9 cellular contexts compared by ENCODE assay signal in genomic region chr17:36703860-36704266, GRCh38.
A peak's percentile ranks its signal among the peaks of the same experiment; 100 is the strongest.
DNase-seq lines count a peak whose midpoint lies in the region; ATAC-seq and TF ChIP-seq lines count a peak whose summit lies in the region.
"Had no signal": no experiment of that assay in that cellular context is flagged by ENCODE, and none has a peak within 500 bp of the region (broad histone marks: within the 10 kb centered on the region; RNA-seq: fewer than 3 reads in every experiment).

No MANE protein-coding gene starts in this region.

- no peak for ATAC-seq in HG03097 (IDR thresholded peaks at IDR 0.05; ENCODE audit: low FRiP score, unreplicated experiment)

- peak overlapping the region; percentile 82 for H3K4me2 ChIP-seq in hepatocyte

- peaks cover 42% of the 10 kb centered on the region for H3K27me3 ChIP-seq in hepatocyte

- peak; percentile 41 for DNase-seq in ELR (ENCODE audit: low read depth)
- peak; percentile 34 for DNase-seq in NCI-H460 (ENCODE audit: extremely low read depth, low read depth)
- DNase-seq in activated T-helper 9 cell treated with anti-CD3 and anti-CD28 coated beads, Interleukin-2, amount 50 U/mL, for 16 hours (ENCODE audit: low read depth), result peak; percentile 29
- peak; percentile 76 for DNase-seq in hepatocyte (ENCODE audit: low spot score)
- peak; percentile 8 to 47 for DNase-seq in stimulated activated CD4-positive, alpha-beta T cell treated with anti-CD3 and anti-CD28 coated beads, Interleukin-4, amount 100 ng/mL, for 4 hours
- DNase-seq in DMS153 (lab: John Stamatoyannopoulos, UW), result no peak
- no peak for DNase-seq in NCI-H2196 treated with DMSO at 0.1 percent for 48 hours (lab: John Stamatoyannopoulos, UW; ENCODE audit: unreplicated experiment)

- no peak overlapping the region for H3K4me3 ChIP-seq in hepatocyte

- no peaks in the 10 kb centered on the region for H3K9me2 ChIP-seq in hepatocyte (replicated peaks; ENCODE audit: insufficient read depth)

- H3K79me2 ChIP-seq in hepatocyte, result no peaks in the 10 kb centered on the region

- H4K20me1 ChIP-seq in hepatocyte (ENCODE audit: insufficient read depth, poor library complexity, severe bottlenecking), result no peaks in the 10 kb centered on the region

- no peak for TF ChIP-seq CTCF in hepatocyte (IDR thresholded peaks at IDR 0.05; ENCODE audit: poor library complexity)

- no peaks in the 10 kb centered on the region for H3K4me1 ChIP-seq in hepatocyte (ENCODE audit: insufficient read depth)

- WGBS in hepatocyte (ENCODE audit: low lambda C conversion rate, missing lambda C conversion rate), result 7% methylated on average over 28 of the region's 36 CpGs

- H3K27ac ChIP-seq in hepatocyte, result no peak overlapping the region
- H3K27ac ChIP-seq: epithelial cell of prostate had no signal

- no peaks in the 10 kb centered on the region for H3K9me3 ChIP-seq in hepatocyte (ENCODE audit: low read depth)

- H2AFZ ChIP-seq in hepatocyte, result no peak overlapping the region

- H3K36me3 ChIP-seq in hepatocyte (replicated peaks; ENCODE audit: insufficient read depth, low read depth), result no peaks in the 10 kb centered on the region

Comparison
In these comparisons a context has a peak if more than half of its experiments do, and no peak if none do; other contexts are left out.
1. DNase-seq: peak in ELR (single experiment), NCI-H460 (single experiment), activated T-helper 9 cell treated with anti-CD3 and anti-CD28 coated beads, Interleukin-2, amount 50 U/mL, for 16 hours (single experiment), hepatocyte (single experiment) and stimulated activated CD4-positive, alpha-beta T cell treated with anti-CD3 and anti-CD28 coated beads, Interleukin-4, amount 100 ng/mL, for 4 hours (2 of 2); none in DMS153 (single experiment) and NCI-H2196 treated with DMSO at 0.1 percent for 48 hours (single experiment).